ENCODE assay signal across 8 cellular contexts in genomic region chr3:98521897-98522537, GRCh38. TPM values are rescaled to one million over a fixed set of nuclear protein-coding genes. Genes with fewer than 3 reads are reported as not detected.
A peak's percentile ranks its signal among the peaks of the same experiment; 100 is the strongest.
DNase-seq lines count a peak whose midpoint lies in the region; ATAC-seq, FAIRE-seq and TF ChIP-seq lines count a peak whose summit lies in the region.

No MANE protein-coding gene starts in this region.

- peaks cover 58% of the 10 kb centered on the region for H3K4me1 Mint-ChIP-seq in T-helper 2 cell treated with Interferon-gamma antibody and Interleukin-4, amounts not matched to agents 5 μg/mL and 100 μg/mL, for 36 hours (ENCODE audit: low read depth)

- H3K27me3 Mint-ChIP-seq in T-helper 2 cell treated with Interferon-gamma antibody and Interleukin-4, amounts not matched to agents 5 μg/mL and 100 μg/mL, for 36 hours (ENCODE audit: low read depth), result no peaks in the 10 kb centered on the region

- H3K9me3 ChIP-seq in iPS-20b (ENCODE audit: insufficient read depth, low read depth, low read length) (no peaks in the 10 kb centered on the region), small intestine (ENCODE audit: control insufficient read depth, low read depth) (no peaks in the 10 kb centered on the region)

- peak overlapping the region; percentile 93 for H3K4me3 ChIP-seq in Jurkat, Clone E6-1 (ENCODE audit: low read length)
- peak overlapping the region; percentile 78 for H3K4me3 ChIP-seq in brain microvascular endothelial cell (ENCODE audit: low read depth, low read length)
- H3K4me3 ChIP-seq in iPS-20b (ENCODE audit: low read length), result peak overlapping the region; percentile 88
- H3K4me3 ChIP-seq in small intestine (ENCODE audit: low read depth in 1 of 2, low read length in 2 of 2), result peak overlapping the region; percentile 71 to 95

- H3K27ac Mint-ChIP-seq in T-helper 2 cell treated with Interferon-gamma antibody and Interleukin-4, amounts not matched to agents 5 μg/mL and 100 μg/mL, for 36 hours, result peak overlapping the region; percentile 92

- H3K36me3 ChIP-seq in brain microvascular endothelial cell (replicated peaks) (peaks cover 6% of the 10 kb centered on the region), iPS-20b (ENCODE audit: insufficient read depth, low read depth, low read length) (peaks cover 40% of the 10 kb centered on the region), small intestine (ENCODE audit: control insufficient read depth in 2 of 2, insufficient read depth in 2 of 2, low read length in 2 of 2) (peaks cover 0 to 3% of the 10 kb centered on the region in 2 donors)

- in situ Hi-C loops in brain microvascular endothelial cell (cut with HindIII; ENCODE audit: low pct_ligation_motif_present, low sequenced_read_pairs), result no loop called here

- peak overlapping the region; percentile 92 for H3K9ac ChIP-seq in iPS-20b (ENCODE audit: low read depth, low read length)

- 0 to 1% (median 1%) methylated on average over 16 of the region's 16 CpGs for WGBS in small intestine, 3 donors

- H3K4me3 Mint-ChIP-seq in T-helper 2 cell treated with Interferon-gamma antibody and Interleukin-4, amounts not matched to agents 5 μg/mL and 100 μg/mL, for 36 hours, result peak overlapping the region; percentile 92

- H3K27me3 ChIP-seq in brain microvascular endothelial cell (replicated peaks) (no peaks in the 10 kb centered on the region), iPS-20b (ENCODE audit: insufficient read depth, low read length) (no peaks in the 10 kb centered on the region), small intestine (ENCODE audit: control insufficient read depth in 2 of 2, insufficient read depth in 2 of 2, low read length in 2 of 2) (no peaks in the 10 kb centered on the region)

- peaks cover 73% of the 10 kb centered on the region for H3K36me3 Mint-ChIP-seq in T-helper 2 cell treated with Interferon-gamma antibody and Interleukin-4, amounts not matched to agents 5 μg/mL and 100 μg/mL, for 36 hours (ENCODE audit: low read depth)

- FAIRE-seq in small intestine (lab: Jason Lieb, UNC), result no peak

- no peak for TF ChIP-seq CTCF in brain microvascular endothelial cell (IDR thresholded peaks at IDR 0.05; ENCODE audit: low read depth, low read length, missing control alignments)

- ATAC-seq in GM21786 (IDR thresholded peaks at IDR 0.05; ENCODE audit: unreplicated experiment), result peak; percentile 32

- peak; percentile 83 for DNase-seq in ELR (ENCODE audit: low read depth)
- DNase-seq in Jurkat, Clone E6-1 (ENCODE audit: low read depth, low spot score), result peak; percentile 11
- DNase-seq in T-helper 2 cell treated with Interferon-gamma antibody and Interleukin-4, amounts not matched to agents 5 μg/mL and 100 μg/mL, for 36 hours (ENCODE audit: low spot score), result peak; percentile 68
- DNase-seq in brain microvascular endothelial cell, result peak; percentile 62
- DNase-seq in small intestine, result peak; percentile 78
- no peak for DNase-seq in NCI-H128 (lab: John Stamatoyannopoulos, UW; ENCODE audit: unreplicated experiment)

- H3K27ac ChIP-seq in brain microvascular endothelial cell (peak overlapping the region; percentile 90), iPS-20b (ENCODE audit: low read length) (peak overlapping the region; percentile 93), small intestine (ENCODE audit: low read depth in 1 of 2, low read length in 1 of 2) (peak overlapping the region; percentile 91 to 98)

- H3K4me1 ChIP-seq in iPS-20b (ENCODE audit: insufficient read depth, low read length) (peaks cover 8% of the 10 kb centered on the region), small intestine (ENCODE audit: control insufficient read depth in 2 of 2, insufficient read depth in 1 of 2, low read depth in 1 of 2, low read length in 1 of 2) (peaks cover 3 to 4% of the 10 kb centered on the region in 2 donors)

- no peaks in the 10 kb centered on the region for H3K9me3 Mint-ChIP-seq in T-helper 2 cell treated with Interferon-gamma antibody and Interleukin-4, amounts not matched to agents 5 μg/mL and 100 μg/mL, for 36 hours

RNA-seq across cellular contexts. Expression of gene CLDND1, which starts 0.7 kb away (rescaled TPM):
- 80.2 TPM for polyA plus RNA-seq in Jurkat, Clone E6-1 (2012; ENCODE audit: insufficient read depth, insufficient read length)
- 10 to 100 TPM; 30.8 to 64.9 (median 38.8) TPM for polyA plus RNA-seq in small intestine

RNA-seq across cellular contexts. Expression of gene GPR15, which starts 9.8 kb away (rescaled TPM):
- polyA plus RNA-seq in Jurkat, Clone E6-1 (2012; ENCODE audit: insufficient read depth, insufficient read length), result not detected
- under 1 TPM in 2 of 3 donors, not detected in 1; 0.16 to 0.54 TPM for polyA plus RNA-seq in small intestine

RNA-seq across cellular contexts. Expression of gene OR5K2, which starts 24.5 kb away (rescaled TPM):
- not detected for polyA plus RNA-seq in Jurkat, Clone E6-1 (2012; ENCODE audit: insufficient read depth, insufficient read length)
- polyA plus RNA-seq in small intestine, result not detected

RNA-seq across cellular contexts. Expression of gene OR5K1, which starts 59.0 kb away (rescaled TPM):
- polyA plus RNA-seq in Jurkat, Clone E6-1 (2012; ENCODE audit: insufficient read depth, insufficient read length), result not detected
- not detected for polyA plus RNA-seq in small intestine
